In genomic region chr7:39432368-39432767, GRCh38 we compare ENCODE assay signal across 2 cellular contexts.
TF ChIP-seq lines count a peak whose summit lies in the region.

No MANE protein-coding gene starts in this region.

TF ChIP-seq in GM23338, 12 proteins besides CTCF, POLR2A, EP300 and RAD21 (continued from another document):
- no peak for TF ChIP-seq REST (IDR thresholded peaks at IDR 0.05; ENCODE audit: unreplicated experiment)
- TF ChIP-seq, protein P1, sequence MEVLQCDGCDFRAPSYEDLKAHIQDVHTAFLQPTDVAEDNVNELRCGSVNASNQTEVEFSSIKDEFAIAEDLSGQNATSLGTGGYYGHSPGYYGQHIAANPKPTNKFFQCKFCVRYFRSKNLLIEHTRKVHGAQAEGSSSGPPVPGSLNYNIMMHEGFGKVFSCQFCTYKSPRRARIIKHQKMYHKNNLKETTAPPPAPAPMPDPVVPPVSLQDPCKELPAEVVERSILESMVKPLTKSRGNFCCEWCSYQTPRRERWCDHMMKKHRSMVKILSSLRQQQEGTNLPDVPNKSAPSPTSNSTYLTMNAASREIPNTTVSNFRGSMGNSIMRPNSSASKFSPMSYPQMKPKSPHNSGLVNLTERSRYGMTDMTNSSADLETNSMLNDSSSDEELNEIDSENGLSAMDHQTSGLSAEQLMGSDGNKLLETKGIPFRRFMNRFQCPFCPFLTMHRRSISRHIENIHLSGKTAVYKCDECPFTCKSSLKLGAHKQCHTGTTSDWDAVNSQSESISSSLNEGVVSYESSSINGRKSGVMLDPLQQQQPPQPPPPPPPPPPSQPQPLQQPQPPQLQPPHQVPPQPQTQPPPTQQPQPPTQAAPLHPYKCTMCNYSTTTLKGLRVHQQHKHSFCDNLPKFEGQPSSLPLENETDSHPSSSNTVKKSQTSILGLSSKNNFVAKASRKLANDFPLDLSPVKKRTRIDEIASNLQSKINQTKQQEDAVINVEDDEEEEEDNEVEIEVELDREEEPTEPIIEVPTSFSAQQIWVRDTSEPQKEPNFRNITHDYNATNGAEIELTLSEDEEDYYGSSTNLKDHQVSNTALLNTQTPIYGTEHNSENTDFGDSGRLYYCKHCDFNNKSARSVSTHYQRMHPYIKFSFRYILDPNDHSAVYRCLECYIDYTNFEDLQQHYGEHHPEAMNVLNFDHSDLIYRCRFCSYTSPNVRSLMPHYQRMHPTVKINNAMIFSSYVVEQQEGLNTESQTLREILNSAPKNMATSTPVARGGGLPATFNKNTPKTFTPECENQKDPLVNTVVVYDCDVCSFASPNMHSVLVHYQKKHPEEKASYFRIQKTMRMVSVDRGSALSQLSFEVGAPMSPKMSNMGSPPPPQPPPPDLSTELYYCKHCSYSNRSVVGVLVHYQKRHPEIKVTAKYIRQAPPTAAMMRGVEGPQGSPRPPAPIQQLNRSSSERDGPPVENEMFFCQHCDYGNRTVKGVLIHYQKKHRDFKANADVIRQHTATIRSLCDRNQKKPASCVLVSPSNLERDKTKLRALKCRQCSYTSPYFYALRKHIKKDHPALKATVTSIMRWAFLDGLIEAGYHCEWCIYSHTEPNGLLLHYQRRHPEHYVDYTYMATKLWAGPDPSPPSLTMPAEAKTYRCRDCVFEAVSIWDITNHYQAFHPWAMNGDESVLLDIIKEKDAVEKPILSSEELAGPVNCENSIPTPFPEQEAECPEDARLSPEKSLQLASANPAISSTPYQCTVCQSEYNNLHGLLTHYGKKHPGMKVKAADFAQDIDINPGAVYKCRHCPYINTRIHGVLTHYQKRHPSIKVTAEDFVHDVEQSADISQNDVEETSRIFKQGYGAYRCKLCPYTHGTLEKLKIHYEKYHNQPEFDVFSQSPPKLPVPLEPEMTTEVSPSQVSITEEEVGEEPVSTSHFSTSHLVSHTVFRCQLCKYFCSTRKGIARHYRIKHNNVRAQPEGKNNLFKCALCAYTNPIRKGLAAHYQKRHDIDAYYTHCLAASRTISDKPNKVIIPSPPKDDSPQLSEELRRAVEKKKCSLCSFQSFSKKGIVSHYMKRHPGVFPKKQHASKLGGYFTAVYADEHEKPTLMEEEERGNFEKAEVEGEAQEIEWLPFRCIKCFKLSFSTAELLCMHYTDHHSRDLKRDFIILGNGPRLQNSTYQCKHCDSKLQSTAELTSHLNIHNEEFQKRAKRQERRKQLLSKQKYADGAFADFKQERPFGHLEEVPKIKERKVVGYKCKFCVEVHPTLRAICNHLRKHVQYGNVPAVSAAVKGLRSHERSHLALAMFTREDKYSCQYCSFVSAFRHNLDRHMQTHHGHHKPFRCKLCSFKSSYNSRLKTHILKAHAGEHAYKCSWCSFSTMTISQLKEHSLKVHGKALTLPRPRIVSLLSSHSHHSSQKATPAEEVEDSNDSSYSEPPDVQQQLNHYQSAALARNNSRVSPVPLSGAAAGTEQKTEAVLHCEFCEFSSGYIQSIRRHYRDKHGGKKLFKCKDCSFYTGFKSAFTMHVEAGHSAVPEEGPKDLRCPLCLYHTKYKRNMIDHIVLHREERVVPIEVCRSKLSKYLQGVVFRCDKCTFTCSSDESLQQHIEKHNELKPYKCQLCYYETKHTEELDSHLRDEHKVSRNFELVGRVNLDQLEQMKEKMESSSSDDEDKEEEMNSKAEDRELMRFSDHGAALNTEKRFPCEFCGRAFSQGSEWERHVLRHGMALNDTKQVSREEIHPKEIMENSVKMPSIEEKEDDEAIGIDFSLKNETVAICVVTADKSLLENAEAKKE (CRISPR knock-in tag; IDR thresholded peaks at IDR 0.05) = no peak
- no peak for TF ChIP-seq POLR2AphosphoS5 (IDR thresholded peaks at IDR 0.05; ENCODE audit: low read depth)
- no peak for TF ChIP-seq JUNB (IDR thresholded peaks at IDR 0.05; ENCODE audit: unreplicated experiment)
- TF ChIP-seq ZNF114 (CRISPR knock-in tag; IDR thresholded peaks at IDR 0.05) = no peak
- TF ChIP-seq CREB1 (CRISPR knock-in tag; IDR thresholded peaks at IDR 0.05; ENCODE audit: low read depth) = no peak
- TF ChIP-seq ZNF331 (CRISPR knock-in tag; IDR thresholded peaks at IDR 0.05; ENCODE audit: low read depth) = no peak
- TF ChIP-seq, protein P2, sequence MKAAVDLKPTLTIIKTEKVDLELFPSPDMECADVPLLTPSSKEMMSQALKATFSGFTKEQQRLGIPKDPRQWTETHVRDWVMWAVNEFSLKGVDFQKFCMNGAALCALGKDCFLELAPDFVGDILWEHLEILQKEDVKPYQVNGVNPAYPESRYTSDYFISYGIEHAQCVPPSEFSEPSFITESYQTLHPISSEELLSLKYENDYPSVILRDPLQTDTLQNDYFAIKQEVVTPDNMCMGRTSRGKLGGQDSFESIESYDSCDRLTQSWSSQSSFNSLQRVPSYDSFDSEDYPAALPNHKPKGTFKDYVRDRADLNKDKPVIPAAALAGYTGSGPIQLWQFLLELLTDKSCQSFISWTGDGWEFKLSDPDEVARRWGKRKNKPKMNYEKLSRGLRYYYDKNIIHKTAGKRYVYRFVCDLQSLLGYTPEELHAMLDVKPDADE (IDR thresholded peaks at IDR 0.05) = no peak

TF ChIP-seq in WTC11, 78 proteins besides CTCF, POLR2A, EP300 and RAD21 (continued from another document):
- no peak for TF ChIP-seq ZBTB43 (CRISPR knock-in tag; IDR thresholded peaks at IDR 0.05)
- no peak for TF ChIP-seq TP53 (CRISPR knock-in tag; IDR thresholded peaks at IDR 0.05)
- TF ChIP-seq ZBTB21 (CRISPR knock-in tag; IDR thresholded peaks at IDR 0.05; ENCODE audit: borderline replicate concordance) = no peak
- no peak for TF ChIP-seq RELA (CRISPR knock-in tag; IDR thresholded peaks at IDR 0.05; ENCODE audit: borderline replicate concordance)
- TF ChIP-seq ZNF416 (CRISPR knock-in tag; IDR thresholded peaks at IDR 0.05) = no peak
- TF ChIP-seq, protein P3, sequence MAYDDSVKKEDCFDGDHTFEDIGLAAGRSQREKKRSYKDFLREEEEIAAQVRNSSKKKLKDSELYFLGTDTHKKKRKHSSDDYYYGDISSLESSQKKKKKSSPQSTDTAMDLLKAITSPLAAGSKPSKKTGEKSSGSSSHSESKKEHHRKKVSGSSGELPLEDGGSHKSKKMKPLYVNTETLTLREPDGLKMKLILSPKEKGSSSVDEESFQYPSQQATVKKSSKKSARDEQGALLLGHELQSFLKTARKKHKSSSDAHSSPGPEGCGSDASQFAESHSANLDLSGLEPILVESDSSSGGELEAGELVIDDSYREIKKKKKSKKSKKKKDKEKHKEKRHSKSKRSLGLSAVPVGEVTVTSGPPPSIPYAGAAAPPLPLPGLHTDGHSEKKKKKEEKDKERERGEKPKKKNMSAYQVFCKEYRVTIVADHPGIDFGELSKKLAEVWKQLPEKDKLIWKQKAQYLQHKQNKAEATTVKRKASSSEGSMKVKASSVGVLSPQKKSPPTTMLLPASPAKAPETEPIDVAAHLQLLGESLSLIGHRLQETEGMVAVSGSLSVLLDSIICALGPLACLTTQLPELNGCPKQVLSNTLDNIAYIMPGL (CRISPR knock-in tag; IDR thresholded peaks at IDR 0.05) = no peak
- no peak for TF ChIP-seq USF2 (CRISPR knock-in tag; IDR thresholded peaks at IDR 0.05)
- TF ChIP-seq NFYB (CRISPR knock-in tag; conservative IDR thresholded peaks at IDR 0.05; ENCODE audit: low read depth) = no peak
- TF ChIP-seq ZNF396 (CRISPR knock-in tag; IDR thresholded peaks at IDR 0.05; ENCODE audit: borderline replicate concordance) = no peak
- TF ChIP-seq FOXP1 (CRISPR knock-in tag; IDR thresholded peaks at IDR 0.05; ENCODE audit: borderline replicate concordance) = no peak
- no peak for TF ChIP-seq NFE2L1 (CRISPR knock-in tag; IDR thresholded peaks at IDR 0.05)
- no peak for TF ChIP-seq NFATC4 (CRISPR knock-in tag; IDR thresholded peaks at IDR 0.05)
- TF ChIP-seq, protein P4, sequence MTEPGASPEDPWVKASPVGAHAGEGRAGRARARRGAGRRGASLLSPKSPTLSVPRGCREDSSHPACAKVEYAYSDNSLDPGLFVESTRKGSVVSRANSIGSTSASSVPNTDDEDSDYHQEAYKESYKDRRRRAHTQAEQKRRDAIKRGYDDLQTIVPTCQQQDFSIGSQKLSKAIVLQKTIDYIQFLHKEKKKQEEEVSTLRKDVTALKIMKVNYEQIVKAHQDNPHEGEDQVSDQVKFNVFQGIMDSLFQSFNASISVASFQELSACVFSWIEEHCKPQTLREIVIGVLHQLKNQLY (CRISPR knock-in tag; IDR thresholded peaks at IDR 0.05) = no peak
